7 cellular contexts compared by ENCODE assay signal in genomic region chr1:5491207-5491904, GRCh38.
"Had no signal": no experiment of that assay in that cellular context is flagged by ENCODE, and none has a peak within 500 bp of the region (broad histone marks: within the 10 kb centered on the region; RNA-seq: fewer than 3 reads in every experiment).

No MANE protein-coding gene starts in this region.

- H3K4me3 ChIP-seq: GM23338 had no signal

- H3K4me1 Mint-ChIP-seq: IgD-negative memory B cell had no signal

- H3K4me2 ChIP-seq: GM23338 had no signal

- H3K9me3 Mint-ChIP-seq: GM23338, H9 had no signal

- H2AFZ ChIP-seq: GM23338 had no signal

- H3K36me3 Mint-ChIP-seq: IgD-negative memory B cell had no signal

- DNase-seq: H9, HCEC 1CT, HFFc6 had no signal

- H3K27ac ChIP-seq: HL-60 had no signal

- H3K27me3 Mint-ChIP-seq: IgD-negative memory B cell had no signal

- ATAC-seq: GM23338, HepG2 had no signal

- H3K4me3 Mint-ChIP-seq: GM23338, H9, HFFc6, IgD-negative memory B cell had no signal

- H3K27ac Mint-ChIP-seq: GM23338, H9, HFFc6, IgD-negative memory B cell had no signal
